17 cellular contexts compared by ENCODE assay signal in genomic region chr9:93613174-93613573, GRCh38. TPM values are rescaled to one million over a fixed set of nuclear protein-coding genes. Genes with fewer than 3 reads are reported as not detected.
DNase-seq lines count a peak whose midpoint lies in the region; ATAC-seq, FAIRE-seq and TF ChIP-seq lines count a peak whose summit lies in the region.
"Had no signal": no experiment of that assay in that cellular context is flagged by ENCODE, and none has a peak within 500 bp of the region (broad histone marks: within the 10 kb centered on the region; RNA-seq: fewer than 3 reads in every experiment).

No MANE protein-coding gene starts in this region.

- in situ Hi-C loops in GM12878 (cut with MboI): no loop called here

- FAIRE-seq in GM12878 (lab: Jason Lieb, UNC): no peak
- FAIRE-seq: H1, RCC 7860 had no signal

- no peaks in the 10 kb centered on the region for H3K27me3 Mint-ChIP-seq in activated CD4-positive, alpha-beta T cell treated with anti-CD3 and anti-CD28 coated beads for 36 hours
- no peaks in the 10 kb centered on the region for H3K27me3 Mint-ChIP-seq in naive thymus-derived CD8-positive, alpha-beta T cell

- POLR2A ChIA-PET in activated CD4-positive, alpha-beta T cell treated with anti-CD3 and anti-CD28 coated beads for 36 hours (lab: Charles Lee): no interaction called here
- POLR2A ChIA-PET in GM12878 (lab: Charles Lee): no interaction called here
- POLR2A ChIA-PET in naive thymus-derived CD8-positive, alpha-beta T cell (lab: Charles Lee): no interaction called here

- SMC1A ChIA-PET in GM12878 (lab: Charles Lee; ENCODE audit: uncharacterized antibody, unreplicated experiment): no interaction called here

- peaks cover 71% of the 10 kb centered on the region for H4K20me1 ChIP-seq in BLaER1
- no peaks in the 10 kb centered on the region for H4K20me1 ChIP-seq in GM12878 (ENCODE audit: control insufficient read depth, insufficient read depth)

- H3K9me3 ChIP-seq in BLaER1: peaks cover 27% of the 10 kb centered on the region
- peaks cover 7% of the 10 kb centered on the region; the same call in 2 of the 3 replicates for H3K9me3 ChIP-seq in GM12878 (replicated peaks; ENCODE audit: control insufficient read depth, insufficient read depth, low read length)

- H3K36me3 Mint-ChIP-seq in activated CD4-positive, alpha-beta T cell treated with anti-CD3 and anti-CD28 coated beads for 36 hours (ENCODE audit: low read depth): peaks cover 13% of the 10 kb centered on the region
- no peaks in the 10 kb centered on the region for H3K36me3 Mint-ChIP-seq in stimulated activated effector memory CD8-positive, alpha-beta T cell treated with anti-CD3 and anti-CD28 coated beads, Interleukin-12 subunit alpha, Interleukin-12 subunit beta, amount 100 ng/mL, for 72 hours
- peaks cover 13 to 27% (median 26%) of the 10 kb centered on the region in 3 donors for H3K36me3 Mint-ChIP-seq in naive thymus-derived CD8-positive, alpha-beta T cell

- 81% methylated on average over 5 of the region's 5 CpGs for WGBS in GM12878 (ENCODE audit: insufficient coverage, insufficient replicate concordance, low lambda C conversion rate, missing lambda C conversion rate)

- H3K4me2 ChIP-seq in BLaER1 (peak overlapping the region; percentile 31), GM12878 (ENCODE audit: control insufficient read depth, insufficient read depth) (no peak overlapping the region)
- H3K4me2 ChIP-seq: KMS-11 had no signal

- H3K27ac Mint-ChIP-seq in activated CD4-positive, alpha-beta T cell treated with anti-CD3 and anti-CD28 coated beads for 36 hours: peak overlapping the region; percentile 10
- H3K27ac Mint-ChIP-seq in stimulated activated effector memory CD8-positive, alpha-beta T cell treated with anti-CD3 and anti-CD28 coated beads, Interleukin-12 subunit alpha, Interleukin-12 subunit beta, amount 100 ng/mL, for 72 hours: peak overlapping the region; percentile 58
- H3K27ac Mint-ChIP-seq in naive thymus-derived CD8-positive, alpha-beta T cell: no peak overlapping the region

- peaks cover 22% of the 10 kb centered on the region for H3K4me1 Mint-ChIP-seq in activated CD4-positive, alpha-beta T cell treated with anti-CD3 and anti-CD28 coated beads for 36 hours
- H3K4me1 Mint-ChIP-seq in stimulated activated effector memory CD8-positive, alpha-beta T cell treated with anti-CD3 and anti-CD28 coated beads, Interleukin-12 subunit alpha, Interleukin-12 subunit beta, amount 100 ng/mL, for 72 hours: peaks cover 19% of the 10 kb centered on the region
- H3K4me1 Mint-ChIP-seq in naive thymus-derived CD8-positive, alpha-beta T cell: peaks cover 12 to 34% (median 21%) of the 10 kb centered on the region in 4 donors

- H3K9ac ChIP-seq in BLaER1 (no peak overlapping the region), GM12878 (ENCODE audit: control insufficient read depth, insufficient read depth, low read length) (no peak overlapping the region)
- H3K9ac ChIP-seq: KMS-11 had no signal

- TF ChIP-seq EP300 in GM12878 (IDR thresholded peaks at IDR 0.05; ENCODE audit: borderline replicate concordance in 1 of 2, control insufficient read depth in 1 of 2, low read depth in 2 of 2, low read length in 2 of 2): no peak

- ATAC-seq in activated CD4-positive, alpha-beta T cell treated with anti-CD3 and anti-CD28 coated beads for 36 hours: no peak
- no peak for ATAC-seq in GM12878
- no peak for ATAC-seq in stimulated activated effector memory CD8-positive, alpha-beta T cell treated with anti-CD3 and anti-CD28 coated beads, Interleukin-12 subunit alpha, Interleukin-12 subunit beta, amount 100 ng/mL, for 72 hours
- ATAC-seq in naive thymus-derived CD8-positive, alpha-beta T cell: no peak
- ATAC-seq: Right ventricle myocardium inferior had no signal

- no peak overlapping the region for H3K4me3 Mint-ChIP-seq in activated CD4-positive, alpha-beta T cell treated with anti-CD3 and anti-CD28 coated beads for 36 hours
- H3K4me3 Mint-ChIP-seq in stimulated activated effector memory CD8-positive, alpha-beta T cell treated with anti-CD3 and anti-CD28 coated beads, Interleukin-12 subunit alpha, Interleukin-12 subunit beta, amount 100 ng/mL, for 72 hours: no peak overlapping the region
- no peak overlapping the region for H3K4me3 Mint-ChIP-seq in naive thymus-derived CD8-positive, alpha-beta T cell

- H3K27ac ChIP-seq in BLaER1 (no peak overlapping the region), GM12878 (ENCODE audit: control insufficient read depth, insufficient read depth) (peak overlapping the region; percentile 1; the same call in 1 of the 2 replicates)
- H3K27ac ChIP-seq: 22Rv1, KMS-11 had no signal

- no peak for TF ChIP-seq POLR2A in GM12878 (IDR thresholded peaks at IDR 0.05; ENCODE audit: low read depth, low read length)

- CTCF ChIA-PET in activated CD4-positive, alpha-beta T cell treated with anti-CD3 and anti-CD28 coated beads for 36 hours (lab: Charles Lee): no interaction called here
- CTCF ChIA-PET in GM12878 (lab: Yijun Ruan, JAX): no interaction called here

- peaks cover 15% of the 10 kb centered on the region for H3K9me3 Mint-ChIP-seq in activated CD4-positive, alpha-beta T cell treated with anti-CD3 and anti-CD28 coated beads for 36 hours (ENCODE audit: low read depth)
- peaks cover 13% of the 10 kb centered on the region for H3K9me3 Mint-ChIP-seq in stimulated activated effector memory CD8-positive, alpha-beta T cell treated with anti-CD3 and anti-CD28 coated beads, Interleukin-12 subunit alpha, Interleukin-12 subunit beta, amount 100 ng/mL, for 72 hours
- H3K9me3 Mint-ChIP-seq in naive thymus-derived CD8-positive, alpha-beta T cell: peaks cover 0 to 26% (median 23%) of the 10 kb centered on the region in 9 donors

- BruUV-seq in GM12878 (replicated peaks; lab: Mats Ljungman, UMichigan): no TSS peak

- peaks cover 38% of the 10 kb centered on the region for H3K36me3 ChIP-seq in BLaER1
- H3K36me3 ChIP-seq in GM12878 (ENCODE audit: control insufficient read depth in 2 of 2, insufficient read depth in 2 of 2, low read length in 1 of 2): no peaks in the 10 kb centered on the region

- intact Hi-C loops in activated CD4-positive, alpha-beta T cell treated with anti-CD3 and anti-CD28 coated beads for 36 hours (cut with DNase I, micrococcal nuclease): no loop called here
- intact Hi-C loops in GM12878 (cut with micrococcal nuclease; ENCODE audit: unreplicated experiment): no loop called here

- no peak for TF ChIP-seq RAD21 in GM12878 (IDR thresholded peaks at IDR 0.05; ENCODE audit: insufficient read depth, low read depth, low read length)

- no peak for DNase-seq in activated CD4-positive, alpha-beta T cell treated with anti-CD3 and anti-CD28 coated beads for 36 hours
- DNase-seq in activated CD4-positive, alpha-beta T cell treated with anti-CD3 and anti-CD28 coated beads, Interleukin-2, amount 50 U/mL, for 48 hours: no peak
- DNase-seq in GM12878 (ENCODE audit: low read depth, low spot score) (no peak), NCI-H146 treated with DMSO at 0.1 percent for 48 hours (lab: John Stamatoyannopoulos, UW; ENCODE audit: unreplicated experiment) (no peak), 8988T (no peak)
- DNase-seq in stimulated activated effector memory CD8-positive, alpha-beta T cell treated with anti-CD3 and anti-CD28 coated beads, Interleukin-12 subunit alpha, Interleukin-12 subunit beta, amount 100 ng/mL, for 72 hours (ENCODE audit: low spot score in 2 of 2): no peak
- no peak for DNase-seq in naive thymus-derived CD8-positive, alpha-beta T cell
- DNase-seq: EL, GF-D8, NCI-H524 treated with DMSO at 0.1 percent for 48 hours, OCI-M1 had no signal

- no peak overlapping the region for H2AFZ ChIP-seq in GM12878 (ENCODE audit: control insufficient read depth, low read depth, low read length)

- RAD21 ChIA-PET in GM12878 (lab: Charles Lee; ENCODE audit: unreplicated experiment): interaction anchor here (0.5 kb wide), 1 partner anchor 333 kb away, joined by 4 read pairs; no protein-coding TSS in a partner anchor

- peaks cover 41% of the 10 kb centered on the region for H3K4me1 ChIP-seq in BLaER1
- peaks cover 3% of the 10 kb centered on the region; the same call in 1 of the 2 replicates for H3K4me1 ChIP-seq in GM12878 (ENCODE audit: control insufficient read depth, insufficient read depth, low read length)

- H3K4me3 ChIP-seq in BLaER1 (no peak overlapping the region), GM12878 (no peak overlapping the region)

- H3K27me3 ChIP-seq in BLaER1 (no peaks in the 10 kb centered on the region), GM12878 (replicated peaks in 1 of 2; ENCODE audit: control insufficient read depth in 2 of 2, insufficient read depth in 2 of 2, low read length in 1 of 2) (no peaks in the 10 kb centered on the region)

- no peak for TF ChIP-seq CTCF in GM12878 (IDR thresholded peaks at IDR 0.05 in 2 of 3, conservative IDR thresholded peaks at IDR 0.05 in 1 of 3; ENCODE audit: control insufficient read depth in 2 of 3, extremely low read depth in 1 of 3, insufficient read depth in 1 of 3, low read depth in 3 of 3, low read length in 3 of 3)

- no peaks in the 10 kb centered on the region; the same call in 1 of the 2 replicates for H3K79me2 ChIP-seq in GM12878 (ENCODE audit: control insufficient read depth, insufficient read depth, low read length)

TF ChIP-seq in GM12878, 131 proteins besides CTCF, POLR2A, EP300 and RAD21 (continues in another document):
- TF ChIP-seq POLR2AphosphoS5 (IDR thresholded peaks at IDR 0.05; ENCODE audit: low read length) (no peak), SIX5 (IDR thresholded peaks at IDR 0.05; ENCODE audit: low read depth, low read length, severe bottlenecking) (no peak), RAD51 (IDR thresholded peaks at IDR 0.05) (no peak), DPF2 (IDR thresholded peaks at IDR 0.05) (no peak)

RNA-seq across cellular contexts. Expression of gene PHF2, which starts 36.8 kb away (rescaled TPM):
- 10 to 100 TPM; 16.0 to 16.5 TPM for total RNA-seq in activated CD4-positive, alpha-beta T cell treated with anti-CD3 and anti-CD28 coated beads for 36 hours
- total RNA-seq in GM12878 (2013; cell fraction: nucleolus; rRNA removed): 8.7 and 9.9 TPM in 2 replicates
- total RNA-seq in GM12878 (2014; rRNA removed) (8.1 and 8.9 TPM in 2 replicates), GM12878 (2014; rRNA removed; fragmentation: Illumina TruSeq; extraction: Trizol) (5.1 and 5.2 TPM in 2 replicates), GM12878 (2021) (13.3 TPM in 2 replicates)
- 2.6 TPM for polyA plus RNA-seq in GM12878 (2011; ENCODE audit: low read depth)
- polyA plus RNA-seq in GM12878 (2011; rRNA removed) (4.4 and 5.8 TPM in 2 replicates), GM12878 (2014; fragmentation: Illumina TruSeq; extraction: Trizol) (6.0 and 8.0 TPM in 2 replicates), GM12878 (2014; fragmentation: Nextera tagmentation; extraction: Ambion mirVana) (under 1 TPM; 0.34 to 0.68 TPM), GM12878 (2014; rRNA removed) (8.6 and 10.3 TPM in 2 replicates), GM12878 (2016; fragmentation: Nextera tagmentation; extraction: Ambion mirVana) (1 to 10 TPM; 1.9 to 2.2 TPM)
- 3.6 and 3.7 TPM in 2 replicates for polyA plus RNA-seq in GM12878 (2011; cell fraction: cytosol; rRNA removed)
- polyA plus RNA-seq in GM12878 (2011; cell fraction: nucleus; rRNA removed): 13.5 and 18.8 TPM in 2 replicates
- 5.9 and 6.6 TPM in 2 replicates for polyA plus RNA-seq in GM12878 (2012)
- 3.4 and 4.0 TPM in 2 replicates for polyA minus RNA-seq in GM12878 (2011; rRNA and poly(A)+ RNA removed)
- 3.1 and 3.2 TPM in 2 replicates for polyA minus RNA-seq in GM12878 (2011; cell fraction: cytosol; rRNA and poly(A)+ RNA removed)
- 3.3 and 4.9 TPM in 2 replicates for polyA minus RNA-seq in GM12878 (2011; cell fraction: nucleus; rRNA and poly(A)+ RNA removed)
- 10 to 100 TPM; 35.2 to 35.5 TPM for total RNA-seq in naive thymus-derived CD8-positive, alpha-beta T cell
- polyA plus RNA-seq in naive thymus-derived CD8-positive, alpha-beta T cell: 1 to 10 TPM in 2 of 3 donors, under 1 TPM in 1; 0.84 to 2.3 (median 1.3) TPM

Comparison
In these comparisons a context has a peak if more than half of its experiments do, and no peak if none do; other contexts are left out.
1. H3K27ac Mint-ChIP-seq: peak in activated CD4-positive, alpha-beta T cell treated with anti-CD3 and anti-CD28 coated beads for 36 hours (single experiment) and stimulated activated effector memory CD8-positive, alpha-beta T cell treated with anti-CD3 and anti-CD28 coated beads, Interleukin-12 subunit alpha, Interleukin-12 subunit beta, amount 100 ng/mL, for 72 hours (single experiment); none in naive thymus-derived CD8-positive, alpha-beta T cell (0 of 10).